In genomic region chr11:74847895-74848294, GRCh38 we compare ENCODE assay signal across 19 cellular contexts.
DNase-seq lines count a peak whose midpoint lies in the region; ATAC-seq and TF ChIP-seq lines count a peak whose summit lies in the region.
"Had no signal": no experiment of that assay in that cellular context is flagged by ENCODE, and none has a peak within 500 bp of the region (broad histone marks: within the 10 kb centered on the region; RNA-seq: fewer than 3 reads in every experiment).

No MANE protein-coding gene starts in this region.

- no peaks in the 10 kb centered on the region for H3K79me2 ChIP-seq in GM23338 (replicated peaks; ENCODE audit: insufficient read depth)
- H3K79me2 ChIP-seq in trophoblast cell (ENCODE audit: control insufficient read depth, insufficient read depth, low read length, poor library complexity) = no peaks in the 10 kb centered on the region

- WGBS in trophoblast cell (ENCODE audit: extremely low coverage, insufficient coverage, insufficient read length) = no CpG with 5 or more reads among the region's 6 CpGs
- no CpG with 5 or more reads among the region's 6 CpGs for WGBS in right lobe of liver (ENCODE audit: insufficient coverage, low coverage, low lambda C conversion rate, missing lambda C conversion rate)

- no peak overlapping the region for H3K4me3 Mint-ChIP-seq in CD8-positive, alpha-beta T cell
- H3K4me3 Mint-ChIP-seq in GM23338 = no peak overlapping the region
- peak overlapping the region in 1 of 2 donors; percentile 48 for H3K4me3 Mint-ChIP-seq in effector memory CD8-positive, alpha-beta T cell
- H3K4me3 Mint-ChIP-seq: CD14-positive monocyte had no signal

- H3K27me3 Mint-ChIP-seq in CD8-positive, alpha-beta T cell (ENCODE audit: low read depth) = no peaks in the 10 kb centered on the region
- peaks cover 7% of the 10 kb centered on the region for H3K27me3 Mint-ChIP-seq in GM23338 (ENCODE audit: insufficient read depth, low read depth, poor library complexity)
- H3K27me3 Mint-ChIP-seq in effector memory CD8-positive, alpha-beta T cell = no peaks in the 10 kb centered on the region

- no peak overlapping the region for H2BK120ac ChIP-seq in trophoblast cell (ENCODE audit: insufficient read depth, low read length, poor library complexity)

- H2BK5ac ChIP-seq in trophoblast cell (ENCODE audit: low read depth, low read length, poor library complexity) = no peak overlapping the region

- H3K9me3 Mint-ChIP-seq in CD8-positive, alpha-beta T cell = no peaks in the 10 kb centered on the region
- H3K9me3 Mint-ChIP-seq in GM23338 = no peaks in the 10 kb centered on the region
- H3K9me3 Mint-ChIP-seq in effector memory CD8-positive, alpha-beta T cell = no peaks in the 10 kb centered on the region
- H3K9me3 Mint-ChIP-seq: CD14-positive monocyte had no signal

- H3K4ac ChIP-seq in trophoblast cell (ENCODE audit: low read depth, low read length) = no peak overlapping the region

- H4K12ac ChIP-seq in trophoblast cell (ENCODE audit: low read depth, low read length) = no peak overlapping the region

- POLR2A ChIA-PET in CD8-positive, alpha-beta T cell (lab: Charles Lee) = no interaction called here

- CTCF ChIA-PET in CD8-positive, alpha-beta T cell (lab: Charles Lee) = no interaction called here

- no peaks in the 10 kb centered on the region for H3F3A ChIP-seq in GM23338 (replicated peaks; ENCODE audit: low read depth)

- no peak overlapping the region for H3K4me2 ChIP-seq in GM23338
- H3K4me2 ChIP-seq in trophoblast cell (ENCODE audit: low read length) = no peak overlapping the region
- H3K4me2 ChIP-seq: PC-9 had no signal

- H3K14ac ChIP-seq in trophoblast cell (ENCODE audit: low read length) = no peak overlapping the region

- intact Hi-C loops in CD8-positive, alpha-beta T cell (cut with DNase I, micrococcal nuclease) = no loop called here
- intact Hi-C loops in right lobe of liver (cut with DNase I) = no loop called here

- peaks cover 11% of the 10 kb centered on the region for H3K36me3 ChIP-seq in CD8-positive, alpha-beta T cell (ENCODE audit: insufficient read depth, low read length)
- no peaks in the 10 kb centered on the region for H3K36me3 ChIP-seq in GM23338 (ENCODE audit: insufficient read depth)
- peaks cover 15 to 33% of the 10 kb centered on the region in 2 experiments for H3K36me3 ChIP-seq in trophoblast cell (ENCODE audit: control insufficient read depth in 1 of 2, insufficient read depth in 2 of 2, low read length in 2 of 2)
- peaks cover 0 to 6% (median 0%) of the 10 kb centered on the region in 4 donors for H3K36me3 ChIP-seq in right lobe of liver

- no peak overlapping the region for H3K4me3 ChIP-seq in CD8-positive, alpha-beta T cell (ENCODE audit: low read depth, low read length)
- no peak overlapping the region for H3K4me3 ChIP-seq in GM23338
- H3K4me3 ChIP-seq in trophoblast cell (ENCODE audit: low read depth, low read length) = no peak overlapping the region
- H3K4me3 ChIP-seq in right lobe of liver = no peak overlapping the region
- H3K4me3 ChIP-seq: MG63, PC-9, SJCRH30 had no signal

- no peak overlapping the region for H4K8ac ChIP-seq in trophoblast cell (ENCODE audit: low read depth, low read length)

- H3K4me1 ChIP-seq in CD8-positive, alpha-beta T cell (ENCODE audit: insufficient read depth, low read length) = peaks cover 10% of the 10 kb centered on the region
- peaks cover 18% of the 10 kb centered on the region for H3K4me1 ChIP-seq in GM23338 (ENCODE audit: insufficient read depth)
- H3K4me1 ChIP-seq in trophoblast cell (ENCODE audit: control insufficient read depth in 1 of 2, insufficient read depth in 2 of 2, low read length in 2 of 2) = peaks cover 0 to 2% of the 10 kb centered on the region in 2 experiments
- no peaks in the 10 kb centered on the region for H3K4me1 ChIP-seq in right lobe of liver
- H3K4me1 ChIP-seq: SJCRH30 had no signal

- H3K36me3 Mint-ChIP-seq in CD8-positive, alpha-beta T cell = peaks cover 88% of the 10 kb centered on the region
- peaks cover 8% of the 10 kb centered on the region; the same call in 1 of the 3 replicates for H3K36me3 Mint-ChIP-seq in GM23338 (ENCODE audit: low read depth)
- peaks cover 9% of the 10 kb centered on the region for H3K36me3 Mint-ChIP-seq in effector memory CD8-positive, alpha-beta T cell (ENCODE audit: insufficient read depth)

- no peaks in the 10 kb centered on the region for H3K79me1 ChIP-seq in trophoblast cell (ENCODE audit: low read length)

- H2AFZ ChIP-seq in GM23338 = no peak overlapping the region
- no peak overlapping the region for H2AFZ ChIP-seq in trophoblast cell (ENCODE audit: insufficient read depth, low read length, poor library complexity)
- H2AFZ ChIP-seq: PC-9 had no signal

- H3K27ac Mint-ChIP-seq in CD8-positive, alpha-beta T cell = peak overlapping the region; percentile 33
- H3K27ac Mint-ChIP-seq in GM23338 = peak overlapping the region; percentile 33; the same call in 1 of the 2 replicates
- peak overlapping the region; percentile 69 to 79 for H3K27ac Mint-ChIP-seq in effector memory CD8-positive, alpha-beta T cell

- no peak overlapping the region for H2AK5ac ChIP-seq in trophoblast cell (ENCODE audit: low read length)

- no peak for ATAC-seq in CD8-positive, alpha-beta T cell
- no peak for ATAC-seq in GM23338
- no peak for ATAC-seq in effector memory CD8-positive, alpha-beta T cell (replicated peaks)
- ATAC-seq in HG02840 (IDR thresholded peaks at IDR 0.05; ENCODE audit: low FRiP score, unreplicated experiment) = no peak
- no peak for ATAC-seq in right lobe of liver
- ATAC-seq: Right ventricle myocardium inferior, SK-N-SH treated with all-trans-retinoic acid at 6 μM for 48 hours had no signal

- no peaks in the 10 kb centered on the region for H3K9me3 ChIP-seq in CD8-positive, alpha-beta T cell (ENCODE audit: low read length)
- peaks cover 2% of the 10 kb centered on the region for H3K9me3 ChIP-seq in trophoblast cell (ENCODE audit: insufficient read depth, low read depth, low read length)
- no peaks in the 10 kb centered on the region for H3K9me3 ChIP-seq in right lobe of liver
- H3K9me3 ChIP-seq: MG63, SJCRH30 had no signal

- H3K27ac ChIP-seq in CD8-positive, alpha-beta T cell (ENCODE audit: low read depth, low read length) = no peak overlapping the region
- H3K27ac ChIP-seq in GM23338 (ENCODE audit: low read depth) (no peak overlapping the region), trophoblast cell (ENCODE audit: low read depth, low read length) (no peak overlapping the region), right lobe of liver (no peak overlapping the region)
- H3K27ac ChIP-seq: PC-9, SJCRH30 had no signal

- peaks cover 23% of the 10 kb centered on the region for H3K4me1 Mint-ChIP-seq in CD8-positive, alpha-beta T cell (ENCODE audit: low read depth)
- peaks cover 14% of the 10 kb centered on the region for H3K4me1 Mint-ChIP-seq in GM23338
- peaks cover 18 to 24% of the 10 kb centered on the region in 2 donors for H3K4me1 Mint-ChIP-seq in effector memory CD8-positive, alpha-beta T cell (ENCODE audit: low read depth in 2 of 2)

- no peaks in the 10 kb centered on the region for H3K9me2 ChIP-seq in GM23338 (ENCODE audit: insufficient read depth)

- peak overlapping the region; percentile 33 for H3K9ac ChIP-seq in trophoblast cell (ENCODE audit: low read length)

- peak overlapping the region; percentile 58 for H3K23ac ChIP-seq in trophoblast cell (ENCODE audit: low read length)

- no peak for TF ChIP-seq CTCF in CD8-positive, alpha-beta T cell (IDR thresholded peaks at IDR 0.05)
- no peak for TF ChIP-seq CTCF in GM23338 (conservative IDR thresholded peaks at IDR 0.05; ENCODE audit: low read depth in 2 of 2)
- TF ChIP-seq CTCF in right lobe of liver (IDR thresholded peaks at IDR 0.05) = no peak

- no peaks in the 10 kb centered on the region for H3K27me3 ChIP-seq in CD8-positive, alpha-beta T cell (ENCODE audit: insufficient read depth, low read length)
- H3K27me3 ChIP-seq in GM23338 (ENCODE audit: insufficient read depth) = no peaks in the 10 kb centered on the region
- H3K27me3 ChIP-seq in trophoblast cell (ENCODE audit: insufficient read depth, low read length) = no peaks in the 10 kb centered on the region
- H3K27me3 ChIP-seq in right lobe of liver = no peaks in the 10 kb centered on the region
- H3K27me3 ChIP-seq: MG63, SJCRH30 had no signal

- no peaks in the 10 kb centered on the region for H4K20me1 ChIP-seq in GM23338 (replicated peaks; ENCODE audit: insufficient read depth)

- H4K91ac ChIP-seq in trophoblast cell (ENCODE audit: low read depth, low read length) = no peak overlapping the region

- DNase-seq in CD8-positive, alpha-beta T cell = no peak
- DNase-seq in GM23338 (ENCODE audit: low spot score) (no peak), trophoblast cell (no peak), islet precursor cell (no peak), right lobe of liver (no peak)
- no peak for DNase-seq in effector memory CD8-positive, alpha-beta T cell
- DNase-seq: KBM-7, MG63, NCI-H1417, NCI-H1694, NCI-H2029 treated with DMSO at 0.1 percent for 48 hours, NCI-H2227 treated with DMSO at 0.1 percent for 48 hours, NCI-H526 treated with DMSO at 0.1 percent for 48 hours, PC-9, SJCRH30 had no signal

- H3K18ac ChIP-seq in trophoblast cell (ENCODE audit: low read length) = no peak overlapping the region

- TF ChIP-seq POLR2A in right lobe of liver (IDR thresholded peaks at IDR 0.05) = no peak

- H2BK12ac ChIP-seq in trophoblast cell (ENCODE audit: low read length) = no peak overlapping the region

TF ChIP-seq in GM23338, 12 proteins besides CTCF, POLR2A, EP300 and RAD21 (continues in another document):
- no peak for TF ChIP-seq EZH2 (IDR thresholded peaks at IDR 0.05; ENCODE audit: low read depth, unreplicated experiment)
- TF ChIP-seq POLR2AphosphoS5 (IDR thresholded peaks at IDR 0.05; ENCODE audit: low read depth) = no peak
- TF ChIP-seq EZH2phosphoT487 (IDR thresholded peaks at IDR 0.05; ENCODE audit: unreplicated experiment) = no peak
